Comparison of ENCODE assay signal across 1 cellular context in the genomic region with DNA sequence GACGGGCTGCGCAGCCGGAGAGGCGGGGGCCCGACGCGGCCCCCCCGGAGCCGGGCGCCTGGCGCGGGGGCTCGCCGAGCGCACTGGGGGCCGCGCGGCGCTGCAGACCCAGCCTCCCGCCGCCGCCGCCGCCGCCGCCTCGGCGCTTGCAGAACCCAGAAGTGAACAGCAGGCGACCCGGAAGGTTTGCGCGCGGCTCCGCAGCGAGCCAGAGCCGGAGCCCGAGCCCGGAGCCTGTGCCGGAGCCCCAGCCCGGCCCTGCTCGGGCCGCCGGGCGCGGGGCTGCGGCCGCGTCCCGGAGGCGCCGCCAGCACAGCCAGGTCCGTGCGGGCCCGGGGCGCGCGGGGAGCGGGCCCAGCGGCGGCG.
TF ChIP-seq lines count a peak whose summit lies in the region.

A gene with protein sequence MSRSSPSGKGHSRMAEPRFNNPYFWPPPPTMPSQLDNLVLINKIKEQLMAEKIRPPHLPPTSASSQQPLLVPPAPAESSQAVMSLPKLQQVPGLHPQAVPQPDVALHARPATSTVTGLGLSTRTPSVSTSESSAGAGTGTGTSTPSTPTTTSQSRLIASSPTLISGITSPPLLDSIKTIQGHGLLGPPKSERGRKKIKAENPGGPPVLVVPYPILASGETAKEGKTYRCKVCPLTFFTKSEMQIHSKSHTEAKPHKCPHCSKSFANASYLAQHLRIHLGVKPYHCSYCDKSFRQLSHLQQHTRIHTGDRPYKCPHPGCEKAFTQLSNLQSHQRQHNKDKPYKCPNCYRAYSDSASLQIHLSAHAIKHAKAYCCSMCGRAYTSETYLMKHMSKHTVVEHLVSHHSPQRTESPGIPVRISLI (plus strand): TSS at position 158 of the 366 bp plus-strand sequence. CDS start 14,083 bp downstream, outside the sequence.

TF ChIP-seq in IMR-90, 13 proteins besides CTCF, POLR2A, EP300 and RAD21 (continued from another document):
- TF ChIP-seq, protein P1, sequence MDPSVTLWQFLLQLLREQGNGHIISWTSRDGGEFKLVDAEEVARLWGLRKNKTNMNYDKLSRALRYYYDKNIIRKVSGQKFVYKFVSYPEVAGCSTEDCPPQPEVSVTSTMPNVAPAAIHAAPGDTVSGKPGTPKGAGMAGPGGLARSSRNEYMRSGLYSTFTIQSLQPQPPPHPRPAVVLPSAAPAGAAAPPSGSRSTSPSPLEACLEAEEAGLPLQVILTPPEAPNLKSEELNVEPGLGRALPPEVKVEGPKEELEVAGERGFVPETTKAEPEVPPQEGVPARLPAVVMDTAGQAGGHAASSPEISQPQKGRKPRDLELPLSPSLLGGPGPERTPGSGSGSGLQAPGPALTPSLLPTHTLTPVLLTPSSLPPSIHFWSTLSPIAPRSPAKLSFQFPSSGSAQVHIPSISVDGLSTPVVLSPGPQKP (IDR thresholded peaks at IDR 0.05; ENCODE audit: borderline replicate concordance, low read depth, low read length) = no peak
- TF ChIP-seq NFE2L2 (IDR thresholded peaks at IDR 0.05; ENCODE audit: low read depth, low read length) = no peak
- no peak for TF ChIP-seq RCOR1 (IDR thresholded peaks at IDR 0.05; ENCODE audit: insufficient replicate concordance, low read length)
- no peak for TF ChIP-seq CHD1 (IDR thresholded peaks at IDR 0.05; ENCODE audit: low read depth, low read length)
- no peak for TF ChIP-seq BHLHE40 (IDR thresholded peaks at IDR 0.05; ENCODE audit: low read depth, low read length)
- no peak for TF ChIP-seq USF2 (IDR thresholded peaks at IDR 0.05; ENCODE audit: low read depth, low read length)
- no peak for TF ChIP-seq MAZ (IDR thresholded peaks at IDR 0.05; ENCODE audit: borderline replicate concordance, low read depth, low read length)
- TF ChIP-seq RFX5 (IDR thresholded peaks at IDR 0.05; ENCODE audit: low read depth, low read length) = no peak
